In the genomic region with DNA sequence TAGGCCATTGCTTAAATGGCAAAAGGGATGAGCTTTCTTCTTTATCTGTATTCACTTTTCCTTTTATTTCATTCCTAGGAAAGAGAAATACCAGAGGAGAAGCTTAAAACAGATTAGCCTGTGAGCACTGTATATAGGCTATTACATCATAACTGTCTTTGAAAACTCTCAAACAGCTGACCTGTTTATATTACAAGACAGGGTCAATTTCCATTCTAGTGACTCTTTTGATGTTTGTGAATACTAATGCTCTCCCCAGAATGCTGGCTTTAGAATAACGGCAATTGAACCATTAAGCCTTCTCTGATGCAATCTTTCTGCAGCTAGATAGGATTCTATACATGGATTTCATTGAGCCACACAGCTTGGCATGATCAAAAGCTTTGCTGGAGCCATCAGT, we compare ENCODE assay signal across 16 cellular contexts.
DNase-seq lines count a peak whose midpoint lies in the region; ATAC-seq and TF ChIP-seq lines count a peak whose summit lies in the region.
"Had no signal": no experiment of that assay in that cellular context is flagged by ENCODE, and none has a peak within 500 bp of the region (broad histone marks: within the 10 kb centered on the region; RNA-seq: fewer than 3 reads in every experiment).

No MANE protein-coding gene starts in this region.

- H4K20me1 ChIP-seq in Loucy (ENCODE audit: insufficient read depth, low read length, poor library complexity, severe bottlenecking) (no peaks in the 10 kb centered on the region), smooth muscle cell (ENCODE audit: low read depth) (no peaks in the 10 kb centered on the region)

- TF ChIP-seq CTCF in Loucy (conservative IDR thresholded peaks at IDR 0.05; ENCODE audit: low read length), result no peak
- no peak for TF ChIP-seq CTCF in smooth muscle cell (IDR thresholded peaks at IDR 0.05; ENCODE audit: borderline replicate concordance, insufficient read depth, poor library complexity, severe bottlenecking)

- ATAC-seq in HG03378 (IDR thresholded peaks at IDR 0.05; ENCODE audit: unreplicated experiment) (no peak), HG02642 (IDR thresholded peaks at IDR 0.05; ENCODE audit: poor library complexity, unreplicated experiment) (no peak)

- H3K27me3 ChIP-seq in Loucy (ENCODE audit: insufficient read depth, low read length, poor library complexity, severe bottlenecking), result no peaks in the 10 kb centered on the region
- no peaks in the 10 kb centered on the region for H3K27me3 ChIP-seq in smooth muscle cell (ENCODE audit: low read depth)
- H3K27me3 ChIP-seq: BE2C had no signal

- peak overlapping the region; percentile 15; the same call in 1 of the 2 replicates for H2AFZ ChIP-seq in Loucy (ENCODE audit: low read length)
- no peak overlapping the region for H2AFZ ChIP-seq in smooth muscle cell (ENCODE audit: low read depth)
- H2AFZ ChIP-seq: GM23248 had no signal

- WGBS in smooth muscle cell (ENCODE audit: low lambda C conversion rate), result 15% methylated on average over 1 of the region's 1 CpG

- DNase-seq in NCI-H510A treated with DMSO at 0.1 percent for 48 hours (lab: John Stamatoyannopoulos, UW) (peak; percentile 9), NCI-H510A (lab: John Stamatoyannopoulos, UW) (no peak), OCI-M1 (lab: John Stamatoyannopoulos, UW) (peak; percentile 10), smooth muscle cell (lab: John Stamatoyannopoulos, UW; ENCODE audit: unreplicated experiment) (no peak), NCI-H1436 (lab: John Stamatoyannopoulos, UW) (no peak)
- DNase-seq: BE2C; CD4-positive, alpha-beta memory T cell; DND-41; GDM1; GM23248; H7 had no signal

- H3K36me3 ChIP-seq in Loucy (ENCODE audit: insufficient read depth, low read length) (no peaks in the 10 kb centered on the region), smooth muscle cell (ENCODE audit: low read depth) (no peaks in the 10 kb centered on the region)
- H3K36me3 ChIP-seq: BE2C had no signal

- H3K4me1 ChIP-seq in Loucy (ENCODE audit: insufficient read depth, low read length, poor library complexity, severe bottlenecking), result peaks cover under 1% of the 10 kb centered on the region
- H3K4me1 ChIP-seq in smooth muscle cell (ENCODE audit: low read depth), result peaks cover 6% of the 10 kb centered on the region
- H3K4me1 ChIP-seq: BE2C had no signal

- no peak overlapping the region for H3K4me3 ChIP-seq in Loucy (ENCODE audit: low read length, poor library complexity, severe bottlenecking)
- no peak overlapping the region for H3K4me3 ChIP-seq in smooth muscle cell
- H3K4me3 ChIP-seq: GM23248 had no signal

- no peak overlapping the region for H3K9ac ChIP-seq in Loucy (ENCODE audit: low read depth, low read length, poor library complexity, severe bottlenecking)
- no peak overlapping the region for H3K9ac ChIP-seq in smooth muscle cell (ENCODE audit: low read depth)
- H3K9ac ChIP-seq: GM23248 had no signal

- H3K79me2 ChIP-seq in Loucy (ENCODE audit: insufficient read depth, low read length) (no peaks in the 10 kb centered on the region), smooth muscle cell (ENCODE audit: low read depth) (no peaks in the 10 kb centered on the region)

- no peaks in the 10 kb centered on the region for H3F3A ChIP-seq in Loucy (ENCODE audit: low read depth)
- no peaks in the 10 kb centered on the region for H3F3A ChIP-seq in smooth muscle cell (ENCODE audit: low read depth)

- H3K4me2 ChIP-seq in Loucy (ENCODE audit: low read depth, low read length, poor library complexity, severe bottlenecking) (no peak overlapping the region), smooth muscle cell (peak overlapping the region; percentile 19)

- H3K9me3 ChIP-seq in Loucy (ENCODE audit: insufficient read depth, low read depth, low read length), result no peaks in the 10 kb centered on the region
- H3K9me3 ChIP-seq in smooth muscle cell (replicated peaks; ENCODE audit: low read depth), result no peaks in the 10 kb centered on the region
- H3K9me3 ChIP-seq: BE2C had no signal

- H3K27ac ChIP-seq in smooth muscle cell (ENCODE audit: low read depth), result no peak overlapping the region
- H3K27ac ChIP-seq: C4-2B, GM23248, HL-60 had no signal

- H3K9me2 ChIP-seq in Loucy (replicated peaks; ENCODE audit: low read depth, low read length), result no peaks in the 10 kb centered on the region

Comparison
In these comparisons a context has a peak if more than half of its experiments do, and no peak if none do; other contexts are left out.
1. DNase-seq: peak in NCI-H510A treated with DMSO at 0.1 percent for 48 hours (single experiment) and OCI-M1 (single experiment); none in NCI-H510A (single experiment), smooth muscle cell (single experiment) and NCI-H1436 (single experiment).